1 cellular context compared by ENCODE assay signal in genomic region chr12:53006810-53007742, GRCh38.
TF ChIP-seq lines count a peak whose summit lies in the region.

No MANE protein-coding gene starts in this region.

TF ChIP-seq in K562, 482 proteins besides CTCF, POLR2A, EP300 and RAD21 (continued from another document and continues in another):
- TF ChIP-seq, protein P1, sequence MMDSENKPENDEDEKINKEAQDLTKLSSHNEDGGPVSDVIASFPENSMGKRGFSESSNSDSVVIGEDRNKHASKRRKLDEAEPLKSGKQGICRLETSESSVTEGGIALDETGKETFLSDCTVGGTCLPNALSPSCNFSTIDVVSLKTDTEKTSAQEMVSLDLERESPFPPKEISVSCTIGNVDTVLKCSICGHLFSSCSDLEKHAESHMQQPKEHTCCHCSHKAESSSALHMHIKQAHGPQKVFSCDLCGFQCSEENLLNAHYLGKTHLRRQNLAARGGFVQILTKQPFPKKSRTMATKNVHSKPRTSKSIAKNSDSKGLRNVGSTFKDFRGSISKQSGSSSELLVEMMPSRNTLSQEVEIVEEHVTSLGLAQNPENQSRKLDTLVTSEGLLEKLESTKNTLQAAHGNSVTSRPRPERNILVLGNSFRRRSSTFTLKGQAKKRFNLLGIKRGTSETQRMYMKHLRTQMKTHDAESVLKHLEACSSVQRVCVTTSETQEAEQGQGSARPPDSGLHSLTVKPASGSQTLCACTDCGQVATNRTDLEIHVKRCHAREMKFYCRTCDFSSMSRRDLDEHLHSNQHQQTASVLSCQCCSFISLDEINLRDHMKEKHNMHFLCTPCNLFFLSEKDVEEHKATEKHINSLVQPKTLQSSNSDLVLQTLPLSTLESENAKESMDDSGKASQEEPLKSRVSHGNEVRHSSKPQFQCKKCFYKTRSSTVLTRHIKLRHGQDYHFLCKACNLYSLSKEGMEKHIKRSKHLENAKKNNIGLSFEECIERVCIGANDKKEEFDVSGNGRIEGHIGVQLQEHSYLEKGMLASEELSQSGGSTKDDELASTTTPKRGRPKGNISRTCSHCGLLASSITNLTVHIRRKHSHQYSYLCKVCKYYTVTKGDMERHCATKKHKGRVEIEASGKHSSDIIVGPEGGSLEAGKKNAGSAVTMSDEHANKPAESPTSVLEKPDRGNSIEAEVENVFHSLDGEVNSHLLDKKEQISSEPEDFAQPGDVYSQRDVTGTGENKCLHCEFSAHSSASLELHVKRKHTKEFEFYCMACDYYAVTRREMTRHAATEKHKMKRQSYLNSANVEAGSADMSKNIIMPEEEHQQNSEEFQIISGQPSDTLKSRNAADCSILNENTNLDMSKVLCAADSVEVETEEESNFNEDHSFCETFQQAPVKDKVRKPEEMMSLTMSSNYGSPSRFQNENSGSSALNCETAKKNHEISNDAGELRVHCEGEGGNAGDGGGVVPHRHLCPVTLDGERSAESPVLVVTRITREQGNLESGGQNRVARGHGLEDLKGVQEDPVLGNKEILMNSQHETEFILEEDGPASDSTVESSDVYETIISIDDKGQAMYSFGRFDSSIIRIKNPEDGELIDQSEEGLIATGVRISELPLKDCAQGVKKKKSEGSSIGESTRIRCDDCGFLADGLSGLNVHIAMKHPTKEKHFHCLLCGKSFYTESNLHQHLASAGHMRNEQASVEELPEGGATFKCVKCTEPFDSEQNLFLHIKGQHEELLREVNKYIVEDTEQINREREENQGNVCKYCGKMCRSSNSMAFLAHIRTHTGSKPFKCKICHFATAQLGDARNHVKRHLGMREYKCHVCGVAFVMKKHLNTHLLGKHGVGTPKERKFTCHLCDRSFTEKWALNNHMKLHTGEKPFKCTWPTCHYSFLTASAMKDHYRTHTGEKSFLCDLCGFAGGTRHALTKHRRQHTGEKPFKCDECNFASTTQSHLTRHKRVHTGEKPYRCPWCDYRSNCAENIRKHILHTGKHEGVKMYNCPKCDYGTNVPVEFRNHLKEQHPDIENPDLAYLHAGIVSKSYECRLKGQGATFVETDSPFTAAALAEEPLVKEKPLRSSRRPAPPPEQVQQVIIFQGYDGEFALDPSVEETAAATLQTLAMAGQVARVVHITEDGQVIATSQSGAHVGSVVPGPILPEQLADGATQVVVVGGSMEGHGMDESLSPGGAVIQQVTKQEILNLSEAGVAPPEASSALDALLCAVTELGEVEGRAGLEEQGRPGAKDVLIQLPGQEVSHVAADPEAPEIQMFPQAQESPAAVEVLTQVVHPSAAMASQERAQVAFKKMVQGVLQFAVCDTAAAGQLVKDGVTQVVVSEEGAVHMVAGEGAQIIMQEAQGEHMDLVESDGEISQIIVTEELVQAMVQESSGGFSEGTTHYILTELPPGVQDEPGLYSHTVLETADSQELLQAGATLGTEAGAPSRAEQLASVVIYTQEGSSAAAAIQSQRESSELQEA (IDR thresholded peaks at IDR 0.05; ENCODE audit: low read depth): no peak
- TF ChIP-seq ETV6 (IDR thresholded peaks at IDR 0.05; ENCODE audit: borderline replicate concordance in 1 of 2, low read depth in 2 of 2, low read length in 1 of 2): no peak
- no peak for TF ChIP-seq ETV6 (CRISPR knock-in tag; IDR thresholded peaks at IDR 0.05; ENCODE audit: borderline replicate concordance)
- no peak for TF ChIP-seq TGIF2 (CRISPR knock-in tag; IDR thresholded peaks at IDR 0.05)
- TF ChIP-seq GTF2E2 (tag; IDR thresholded peaks at IDR 0.05): peak; percentile 48; the same call in 1 of the 2 replicates
- TF ChIP-seq TEAD1 (CRISPR knock-in tag; IDR thresholded peaks at IDR 0.05): peak in 1 of 2 experiments; percentile 45; a peak in 2 of 4 replicates
- no peak for TF ChIP-seq TRIM25 (IDR thresholded peaks at IDR 0.05; ENCODE audit: borderline replicate concordance)
- no peak for TF ChIP-seq XRCC4 (IDR thresholded peaks at IDR 0.05; ENCODE audit: extremely low read depth, insufficient read depth, insufficient read length)
- no peak for TF ChIP-seq ZNF75A (CRISPR knock-in tag; IDR thresholded peaks at IDR 0.05)
- TF ChIP-seq ZBTB2 (IDR thresholded peaks at IDR 0.05): peak; percentile 90
- TF ChIP-seq SP1 (CRISPR knock-in tag; IDR thresholded peaks at IDR 0.05): peak; percentile 23; the same call in 1 of the 2 replicates
- no peak for TF ChIP-seq ZNF512 (tag; IDR thresholded peaks at IDR 0.05)
- TF ChIP-seq NRF1 (conservative IDR thresholded peaks at IDR 0.05 in 1 of 2, IDR thresholded peaks at IDR 0.05 in 1 of 2): peak; percentile 92 to 93
- no peak for TF ChIP-seq SIX5 (IDR thresholded peaks at IDR 0.05; ENCODE audit: borderline replicate concordance in 1 of 2, insufficient read depth in 1 of 2, low read depth in 1 of 2, low read length in 2 of 2)
- TF ChIP-seq DPF2 (IDR thresholded peaks at IDR 0.05): no peak
- TF ChIP-seq MYNN (IDR thresholded peaks at IDR 0.05): 0 out of 2 replicates have a peak, but pooled peaks have one; percentile 2
- no peak for TF ChIP-seq MYNN (CRISPR knock-in tag; IDR thresholded peaks at IDR 0.05)
- no peak for TF ChIP-seq MTA1 (IDR thresholded peaks at IDR 0.05; ENCODE audit: borderline replicate concordance)
- TF ChIP-seq, protein P2, sequence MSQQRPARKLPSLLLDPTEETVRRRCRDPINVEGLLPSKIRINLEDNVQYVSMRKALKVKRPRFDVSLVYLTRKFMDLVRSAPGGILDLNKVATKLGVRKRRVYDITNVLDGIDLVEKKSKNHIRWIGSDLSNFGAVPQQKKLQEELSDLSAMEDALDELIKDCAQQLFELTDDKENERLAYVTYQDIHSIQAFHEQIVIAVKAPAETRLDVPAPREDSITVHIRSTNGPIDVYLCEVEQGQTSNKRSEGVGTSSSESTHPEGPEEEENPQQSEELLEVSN (IDR thresholded peaks at IDR 0.05; ENCODE audit: borderline replicate concordance in 1 of 2, extremely low read depth in 1 of 2, insufficient read depth in 1 of 2, insufficient read length in 1 of 2, low read depth in 1 of 2, low read length in 1 of 2, poor library complexity in 1 of 2, severe bottlenecking in 1 of 2): peak; percentile 51 to 72
- no peak for TF ChIP-seq YBX1 (IDR thresholded peaks at IDR 0.05)
- no peak for TF ChIP-seq CREBBP (IDR thresholded peaks at IDR 0.05; ENCODE audit: low read depth, low read length)
- TF ChIP-seq CREM (IDR thresholded peaks at IDR 0.05; ENCODE audit: low read depth): peak; percentile 87
- no peak for TF ChIP-seq LARP7 (IDR thresholded peaks at IDR 0.05)
- TF ChIP-seq RBBP5 (IDR thresholded peaks at IDR 0.05; ENCODE audit: borderline replicate concordance, insufficient read depth, low read length, poor library complexity, severe bottlenecking): peak; percentile 71
- no peak for TF ChIP-seq SMAD3 (CRISPR knock-in tag; conservative IDR thresholded peaks at IDR 0.05)
- TF ChIP-seq PRPF4 (IDR thresholded peaks at IDR 0.05; ENCODE audit: insufficient read depth, low read depth, low read length, poor library complexity, severe bottlenecking): no peak
- TF ChIP-seq ERF (CRISPR knock-in tag; IDR thresholded peaks at IDR 0.05): no peak
- no peak for TF ChIP-seq CCAR2 (IDR thresholded peaks at IDR 0.05; ENCODE audit: low read depth, low read length)
- TF ChIP-seq, protein P3, sequence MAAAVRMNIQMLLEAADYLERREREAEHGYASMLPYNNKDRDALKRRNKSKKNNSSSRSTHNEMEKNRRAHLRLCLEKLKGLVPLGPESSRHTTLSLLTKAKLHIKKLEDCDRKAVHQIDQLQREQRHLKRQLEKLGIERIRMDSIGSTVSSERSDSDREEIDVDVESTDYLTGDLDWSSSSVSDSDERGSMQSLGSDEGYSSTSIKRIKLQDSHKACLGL (CRISPR knock-in tag; IDR thresholded peaks at IDR 0.05; ENCODE audit: borderline replicate concordance, poor library complexity, severe bottlenecking): peak; percentile 33
- no peak for TF ChIP-seq PTTG1 (tag; IDR thresholded peaks at IDR 0.05; ENCODE audit: low read depth)
- TF ChIP-seq SUPT5H (IDR thresholded peaks at IDR 0.05): peak; percentile 88
- TF ChIP-seq ARHGAP35 (IDR thresholded peaks at IDR 0.05; ENCODE audit: partially characterized antibody): no peak
- no peak for TF ChIP-seq SREBF1 (IDR thresholded peaks at IDR 0.05; ENCODE audit: borderline replicate concordance, low read depth, low read length)
- peak; percentile 65 for TF ChIP-seq POLR2G (IDR thresholded peaks at IDR 0.05; ENCODE audit: low read depth, low read length)
- TF ChIP-seq ZNF668 (CRISPR knock-in tag; IDR thresholded peaks at IDR 0.05): no peak
- TF ChIP-seq KDM1A (IDR thresholded peaks at IDR 0.05): no peak
- TF ChIP-seq, protein P4, sequence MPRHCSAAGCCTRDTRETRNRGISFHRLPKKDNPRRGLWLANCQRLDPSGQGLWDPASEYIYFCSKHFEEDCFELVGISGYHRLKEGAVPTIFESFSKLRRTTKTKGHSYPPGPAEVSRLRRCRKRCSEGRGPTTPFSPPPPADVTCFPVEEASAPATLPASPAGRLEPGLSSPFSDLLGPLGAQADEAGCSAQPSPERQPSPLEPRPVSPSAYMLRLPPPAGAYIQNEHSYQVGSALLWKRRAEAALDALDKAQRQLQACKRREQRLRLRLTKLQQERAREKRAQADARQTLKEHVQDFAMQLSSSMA (CRISPR knock-in tag; IDR thresholded peaks at IDR 0.05): no peak
- peak; percentile 82; the same call in 1 of the 2 replicates for TF ChIP-seq KAT7 (CRISPR knock-in tag; IDR thresholded peaks at IDR 0.05; ENCODE audit: borderline replicate concordance)
- TF ChIP-seq ELF1 (tag; IDR thresholded peaks at IDR 0.05): no peak
- TF ChIP-seq PHF20 (IDR thresholded peaks at IDR 0.05; ENCODE audit: partially characterized antibody): peak; percentile 0
- no peak for TF ChIP-seq HDGF (IDR thresholded peaks at IDR 0.05)
- TF ChIP-seq, protein P5, sequence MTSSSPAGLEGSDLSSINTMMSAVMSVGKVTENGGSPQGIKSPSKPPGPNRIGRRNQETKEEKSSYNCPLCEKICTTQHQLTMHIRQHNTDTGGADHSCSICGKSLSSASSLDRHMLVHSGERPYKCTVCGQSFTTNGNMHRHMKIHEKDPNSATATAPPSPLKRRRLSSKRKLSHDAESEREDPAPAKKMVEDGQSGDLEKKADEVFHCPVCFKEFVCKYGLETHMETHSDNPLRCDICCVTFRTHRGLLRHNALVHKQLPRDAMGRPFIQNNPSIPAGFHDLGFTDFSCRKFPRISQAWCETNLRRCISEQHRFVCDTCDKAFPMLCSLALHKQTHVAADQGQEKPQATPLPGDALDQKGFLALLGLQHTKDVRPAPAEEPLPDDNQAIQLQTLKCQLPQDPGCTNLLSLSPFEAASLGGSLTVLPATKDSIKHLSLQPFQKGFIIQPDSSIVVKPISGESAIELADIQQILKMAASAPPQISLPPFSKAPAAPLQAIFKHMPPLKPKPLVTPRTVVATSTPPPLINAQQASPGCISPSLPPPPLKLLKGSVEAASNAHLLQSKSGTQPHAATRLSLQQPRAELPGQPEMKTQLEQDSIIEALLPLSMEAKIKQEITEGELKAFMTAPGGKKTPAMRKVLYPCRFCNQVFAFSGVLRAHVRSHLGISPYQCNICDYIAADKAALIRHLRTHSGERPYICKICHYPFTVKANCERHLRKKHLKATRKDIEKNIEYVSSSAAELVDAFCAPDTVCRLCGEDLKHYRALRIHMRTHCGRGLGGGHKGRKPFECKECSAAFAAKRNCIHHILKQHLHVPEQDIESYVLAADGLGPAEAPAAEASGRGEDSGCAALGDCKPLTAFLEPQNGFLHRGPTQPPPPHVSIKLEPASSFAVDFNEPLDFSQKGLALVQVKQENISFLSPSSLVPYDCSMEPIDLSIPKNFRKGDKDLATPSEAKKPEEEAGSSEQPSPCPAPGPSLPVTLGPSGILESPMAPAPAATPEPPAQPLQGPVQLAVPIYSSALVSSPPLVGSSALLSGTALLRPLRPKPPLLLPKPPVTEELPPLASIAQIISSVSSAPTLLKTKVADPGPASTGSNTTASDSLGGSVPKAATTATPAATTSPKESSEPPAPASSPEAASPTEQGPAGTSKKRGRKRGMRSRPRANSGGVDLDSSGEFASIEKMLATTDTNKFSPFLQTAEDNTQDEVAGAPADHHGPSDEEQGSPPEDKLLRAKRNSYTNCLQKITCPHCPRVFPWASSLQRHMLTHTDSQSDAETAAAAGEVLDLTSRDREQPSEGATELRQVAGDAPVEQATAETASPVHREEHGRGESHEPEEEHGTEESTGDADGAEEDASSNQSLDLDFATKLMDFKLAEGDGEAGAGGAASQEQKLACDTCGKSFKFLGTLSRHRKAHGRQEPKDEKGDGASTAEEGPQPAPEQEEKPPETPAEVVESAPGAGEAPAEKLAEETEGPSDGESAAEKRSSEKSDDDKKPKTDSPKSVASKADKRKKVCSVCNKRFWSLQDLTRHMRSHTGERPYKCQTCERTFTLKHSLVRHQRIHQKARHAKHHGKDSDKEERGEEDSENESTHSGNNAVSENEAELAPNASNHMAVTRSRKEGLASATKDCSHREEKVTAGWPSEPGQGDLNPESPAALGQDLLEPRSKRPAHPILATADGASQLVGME (CRISPR knock-in tag; IDR thresholded peaks at IDR 0.05): no peak
